1 cellular context compared by ENCODE assay signal in the genomic region with DNA sequence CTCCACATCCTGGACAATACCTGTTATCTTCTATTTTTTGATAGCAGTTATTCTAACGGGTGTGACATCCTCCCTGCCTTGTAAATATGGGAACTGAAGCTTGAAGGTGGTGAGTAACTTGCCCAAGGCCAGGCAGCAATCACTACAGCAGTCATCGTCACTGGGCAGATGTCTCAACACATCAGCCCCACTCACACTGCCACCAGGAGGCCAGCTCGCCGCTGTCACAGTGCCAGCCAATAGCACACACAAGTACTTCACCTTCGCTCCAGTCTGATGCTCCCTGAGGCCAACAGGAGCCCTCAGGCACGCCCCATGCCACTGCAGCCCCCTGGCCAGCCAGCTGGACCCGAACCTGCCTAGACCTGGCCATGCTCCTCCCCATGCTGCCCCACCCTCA.
TF ChIP-seq lines count a peak whose summit lies in the region.

No MANE protein-coding gene starts in this region.

TF ChIP-seq in HepG2, 621 proteins besides CTCF, POLR2A, EP300 and RAD21 (continued from another document and continues in another):
- TF ChIP-seq ZNF256 (CRISPR knock-in tag; conservative IDR thresholded peaks at IDR 0.05) (no peak), MTF2 (CRISPR knock-in tag; IDR thresholded peaks at IDR 0.05; ENCODE audit: borderline replicate concordance) (peak; percentile 65; the same call in 1 of the 2 replicates), SMC3 (IDR thresholded peaks at IDR 0.05; ENCODE audit: low read length) (peak; percentile 32), ZNF432 (CRISPR knock-in tag; IDR thresholded peaks at IDR 0.05; ENCODE audit: borderline replicate concordance) (no peak), PPARG (CRISPR knock-in tag; conservative IDR thresholded peaks at IDR 0.05) (no peak), CENPT (CRISPR knock-in tag; IDR thresholded peaks at IDR 0.05; ENCODE audit: low read depth) (no peak), ZNF121 (CRISPR knock-in tag; IDR thresholded peaks at IDR 0.05) (no peak), ZNF572 (CRISPR knock-in tag; IDR thresholded peaks at IDR 0.05) (no peak), SMARCE1 (IDR thresholded peaks at IDR 0.05; ENCODE audit: borderline replicate concordance) (no peak), DMAP1 (CRISPR knock-in tag; IDR thresholded peaks at IDR 0.05) (no peak), JDP2 (CRISPR knock-in tag; IDR thresholded peaks at IDR 0.05; ENCODE audit: borderline replicate concordance) (no peak), SRSF1 (optimal IDR thresholded peaks at IDR 0.05; ENCODE audit: low read depth, low read length) (no peak), SATB2 (CRISPR knock-in tag; IDR thresholded peaks at IDR 0.05) (no peak), SCMH1 (CRISPR knock-in tag; IDR thresholded peaks at IDR 0.05; ENCODE audit: borderline replicate concordance) (no peak), IRX3 (CRISPR knock-in tag; IDR thresholded peaks at IDR 0.05; ENCODE audit: borderline replicate concordance, low read depth) (no peak), FOXA1 (IDR thresholded peaks at IDR 0.05) (no peak), FOXA1 (CRISPR knock-in tag; IDR thresholded peaks at IDR 0.05) (0 out of 2 replicates have a peak, but pooled peaks have one; percentile 5), CHD2 (IDR thresholded peaks at IDR 0.05; ENCODE audit: low read depth, low read length) (no peak), PRPF4 (IDR thresholded peaks at IDR 0.05; ENCODE audit: low read depth, low read length, poor library complexity, severe bottlenecking) (no peak), KDM5A (IDR thresholded peaks at IDR 0.05; ENCODE audit: borderline replicate concordance, low read length) (no peak), ZFP91 (CRISPR knock-in tag; IDR thresholded peaks at IDR 0.05; ENCODE audit: borderline replicate concordance) (peak; percentile 42; the same call in 1 of the 2 replicates), MATR3 (CRISPR knock-in tag; IDR thresholded peaks at IDR 0.05) (no peak), MED13 (CRISPR knock-in tag; IDR thresholded peaks at IDR 0.05) (no peak), FOSL2 (CRISPR knock-in tag; IDR thresholded peaks at IDR 0.05) (peak; percentile 50; the same call in 1 of the 2 replicates), ARID4A (CRISPR knock-in tag; IDR thresholded peaks at IDR 0.05; ENCODE audit: borderline replicate concordance) (peak; percentile 43; the same call in 1 of the 2 replicates), UBTF (CRISPR knock-in tag; IDR thresholded peaks at IDR 0.05) (peak; percentile 44; the same call in 1 of the 2 replicates), ZFP82 (CRISPR knock-in tag; IDR thresholded peaks at IDR 0.05; ENCODE audit: borderline replicate concordance) (no peak)
- TF ChIP-seq, protein P1, sequence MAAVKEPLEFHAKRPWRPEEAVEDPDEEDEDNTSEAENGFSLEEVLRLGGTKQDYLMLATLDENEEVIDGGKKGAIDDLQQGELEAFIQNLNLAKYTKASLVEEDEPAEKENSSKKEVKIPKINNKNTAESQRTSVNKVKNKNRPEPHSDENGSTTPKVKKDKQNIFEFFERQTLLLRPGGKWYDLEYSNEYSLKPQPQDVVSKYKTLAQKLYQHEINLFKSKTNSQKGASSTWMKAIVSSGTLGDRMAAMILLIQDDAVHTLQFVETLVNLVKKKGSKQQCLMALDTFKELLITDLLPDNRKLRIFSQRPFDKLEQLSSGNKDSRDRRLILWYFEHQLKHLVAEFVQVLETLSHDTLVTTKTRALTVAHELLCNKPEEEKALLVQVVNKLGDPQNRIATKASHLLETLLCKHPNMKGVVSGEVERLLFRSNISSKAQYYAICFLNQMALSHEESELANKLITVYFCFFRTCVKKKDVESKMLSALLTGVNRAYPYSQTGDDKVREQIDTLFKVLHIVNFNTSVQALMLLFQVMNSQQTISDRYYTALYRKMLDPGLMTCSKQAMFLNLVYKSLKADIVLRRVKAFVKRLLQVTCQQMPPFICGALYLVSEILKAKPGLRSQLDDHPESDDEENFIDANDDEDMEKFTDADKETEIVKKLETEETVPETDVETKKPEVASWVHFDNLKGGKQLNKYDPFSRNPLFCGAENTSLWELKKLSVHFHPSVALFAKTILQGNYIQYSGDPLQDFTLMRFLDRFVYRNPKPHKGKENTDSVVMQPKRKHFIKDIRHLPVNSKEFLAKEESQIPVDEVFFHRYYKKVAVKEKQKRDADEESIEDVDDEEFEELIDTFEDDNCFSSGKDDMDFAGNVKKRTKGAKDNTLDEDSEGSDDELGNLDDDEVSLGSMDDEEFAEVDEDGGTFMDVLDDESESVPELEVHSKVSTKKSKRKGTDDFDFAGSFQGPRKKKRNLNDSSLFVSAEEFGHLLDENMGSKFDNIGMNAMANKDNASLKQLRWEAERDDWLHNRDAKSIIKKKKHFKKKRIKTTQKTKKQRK (IDR thresholded peaks at IDR 0.05; ENCODE audit: low read length): no peak
- TF ChIP-seq, protein P2, sequence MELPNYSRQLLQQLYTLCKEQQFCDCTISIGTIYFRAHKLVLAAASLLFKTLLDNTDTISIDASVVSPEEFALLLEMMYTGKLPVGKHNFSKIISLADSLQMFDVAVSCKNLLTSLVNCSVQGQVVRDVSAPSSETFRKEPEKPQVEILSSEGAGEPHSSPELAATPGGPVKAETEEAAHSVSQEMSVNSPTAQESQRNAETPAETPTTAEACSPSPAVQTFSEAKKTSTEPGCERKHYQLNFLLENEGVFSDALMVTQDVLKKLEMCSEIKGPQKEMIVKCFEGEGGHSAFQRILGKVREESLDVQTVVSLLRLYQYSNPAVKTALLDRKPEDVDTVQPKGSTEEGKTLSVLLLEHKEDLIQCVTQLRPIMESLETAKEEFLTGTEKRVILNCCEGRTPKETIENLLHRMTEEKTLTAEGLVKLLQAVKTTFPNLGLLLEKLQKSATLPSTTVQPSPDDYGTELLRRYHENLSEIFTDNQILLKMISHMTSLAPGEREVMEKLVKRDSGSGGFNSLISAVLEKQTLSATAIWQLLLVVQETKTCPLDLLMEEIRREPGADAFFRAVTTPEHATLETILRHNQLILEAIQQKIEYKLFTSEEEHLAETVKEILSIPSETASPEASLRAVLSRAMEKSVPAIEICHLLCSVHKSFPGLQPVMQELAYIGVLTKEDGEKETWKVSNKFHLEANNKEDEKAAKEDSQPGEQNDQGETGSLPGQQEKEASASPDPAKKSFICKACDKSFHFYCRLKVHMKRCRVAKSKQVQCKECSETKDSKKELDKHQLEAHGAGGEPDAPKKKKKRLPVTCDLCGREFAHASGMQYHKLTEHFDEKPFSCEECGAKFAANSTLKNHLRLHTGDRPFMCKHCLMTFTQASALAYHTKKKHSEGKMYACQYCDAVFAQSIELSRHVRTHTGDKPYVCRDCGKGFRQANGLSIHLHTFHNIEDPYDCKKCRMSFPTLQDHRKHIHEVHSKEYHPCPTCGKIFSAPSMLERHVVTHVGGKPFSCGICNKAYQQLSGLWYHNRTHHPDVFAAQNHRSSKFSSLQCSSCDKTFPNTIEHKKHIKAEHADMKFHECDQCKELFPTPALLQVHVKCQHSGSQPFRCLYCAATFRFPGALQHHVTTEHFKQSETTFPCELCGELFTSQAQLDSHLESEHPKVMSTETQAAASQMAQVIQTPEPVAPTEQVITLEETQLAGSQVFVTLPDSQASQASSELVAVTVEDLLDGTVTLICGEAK (IDR thresholded peaks at IDR 0.05): no peak
- TF ChIP-seq, protein P2 (CRISPR knock-in tag; IDR thresholded peaks at IDR 0.05): no peak
- TF ChIP-seq, protein P3, sequence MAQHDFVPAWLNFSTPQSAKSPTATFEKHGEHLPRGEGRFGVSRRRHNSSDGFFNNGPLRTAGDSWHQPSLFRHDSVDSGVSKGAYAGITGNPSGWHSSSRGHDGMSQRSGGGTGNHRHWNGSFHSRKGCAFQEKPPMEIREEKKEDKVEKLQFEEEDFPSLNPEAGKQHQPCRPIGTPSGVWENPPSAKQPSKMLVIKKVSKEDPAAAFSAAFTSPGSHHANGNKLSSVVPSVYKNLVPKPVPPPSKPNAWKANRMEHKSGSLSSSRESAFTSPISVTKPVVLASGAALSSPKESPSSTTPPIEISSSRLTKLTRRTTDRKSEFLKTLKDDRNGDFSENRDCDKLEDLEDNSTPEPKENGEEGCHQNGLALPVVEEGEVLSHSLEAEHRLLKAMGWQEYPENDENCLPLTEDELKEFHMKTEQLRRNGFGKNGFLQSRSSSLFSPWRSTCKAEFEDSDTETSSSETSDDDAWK (CRISPR knock-in tag; IDR thresholded peaks at IDR 0.05): no peak
- TF ChIP-seq, protein P4, sequence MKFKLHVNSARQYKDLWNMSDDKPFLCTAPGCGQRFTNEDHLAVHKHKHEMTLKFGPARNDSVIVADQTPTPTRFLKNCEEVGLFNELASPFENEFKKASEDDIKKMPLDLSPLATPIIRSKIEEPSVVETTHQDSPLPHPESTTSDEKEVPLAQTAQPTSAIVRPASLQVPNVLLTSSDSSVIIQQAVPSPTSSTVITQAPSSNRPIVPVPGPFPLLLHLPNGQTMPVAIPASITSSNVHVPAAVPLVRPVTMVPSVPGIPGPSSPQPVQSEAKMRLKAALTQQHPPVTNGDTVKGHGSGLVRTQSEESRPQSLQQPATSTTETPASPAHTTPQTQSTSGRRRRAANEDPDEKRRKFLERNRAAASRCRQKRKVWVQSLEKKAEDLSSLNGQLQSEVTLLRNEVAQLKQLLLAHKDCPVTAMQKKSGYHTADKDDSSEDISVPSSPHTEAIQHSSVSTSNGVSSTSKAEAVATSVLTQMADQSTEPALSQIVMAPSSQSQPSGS (CRISPR knock-in tag; IDR thresholded peaks at IDR 0.05): no peak
